Comparison of ENCODE assay signal across 8 cellular contexts in the genomic region with DNA sequence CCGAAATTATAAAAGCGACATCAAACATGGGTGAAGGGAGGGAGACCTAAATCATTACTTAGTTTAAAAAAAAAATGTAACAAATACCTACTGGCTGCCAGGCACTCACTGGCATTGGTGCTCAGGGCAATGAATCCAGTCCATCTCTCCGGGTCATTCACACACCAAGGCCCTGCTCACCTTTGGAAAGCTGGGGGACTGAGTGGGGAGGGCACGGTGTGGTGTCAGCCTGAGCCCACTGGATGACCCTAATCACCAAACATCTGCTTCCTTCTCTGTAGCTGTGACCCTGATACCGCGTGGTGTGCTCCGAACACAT. TPM values are rescaled to one million over a fixed set of nuclear protein-coding genes. Genes with fewer than 3 reads are reported as not detected.
DNase-seq lines count a peak whose midpoint lies in the region; ATAC-seq and TF ChIP-seq lines count a peak whose summit lies in the region.

No MANE protein-coding gene starts in this region.

- in situ Hi-C loops in KBM-7 (cut with MboI; ENCODE audit: low pct_unique_long_range_greater_than_20kb, low sequenced_read_pairs) = no loop called here

- ATAC-seq in HCT116 = peak; percentile 67
- ATAC-seq in right cardiac atrium = no peak
- no peak for ATAC-seq in HG02970 (IDR thresholded peaks at IDR 0.05; ENCODE audit: low FRiP score, unreplicated experiment)

- H3K79me2 ChIP-seq in HCT116 (ENCODE audit: insufficient read depth, low read length) = peaks cover 47% of the 10 kb centered on the region

- H3K36me3 ChIP-seq in HCT116 (ENCODE audit: control insufficient read depth in 1 of 2, insufficient read depth in 2 of 2, low read length in 2 of 2) (peaks cover 10 to 11% of the 10 kb centered on the region in 2 experiments), skeletal muscle tissue (ENCODE audit: control insufficient read depth in 3 of 3, insufficient read depth in 3 of 3, low read length in 3 of 3) (peaks cover 7 to 11% (median 11%) of the 10 kb centered on the region in 3 donors)

- no peaks in the 10 kb centered on the region for H3K27me3 ChIP-seq in HCT116 (ENCODE audit: insufficient read depth, low read length)
- H3K27me3 ChIP-seq in right cardiac atrium (ENCODE audit: control insufficient read depth, insufficient read depth) = no peaks in the 10 kb centered on the region
- H3K27me3 ChIP-seq in skeletal muscle tissue (ENCODE audit: control insufficient read depth in 3 of 3, insufficient read depth in 3 of 3, low read length in 3 of 3) = no peaks in the 10 kb centered on the region

- H3K4me3 ChIP-seq in HCT116 (replicated peaks in 1 of 2; ENCODE audit: low read depth in 1 of 2, low read length in 2 of 2) = peak overlapping the region; percentile 93 to 97
- H3K4me3 ChIP-seq in WI38 (ENCODE audit: low read depth, low read length) = peak overlapping the region; percentile 67
- H3K4me3 ChIP-seq in right cardiac atrium (ENCODE audit: low read length) = peak overlapping the region; percentile 64
- H3K4me3 ChIP-seq in skeletal muscle tissue (ENCODE audit: low read length in 3 of 3) = peak overlapping the region; percentile 89 to 96 (median 96)

- H3K9me2 ChIP-seq in HCT116 (ENCODE audit: insufficient read depth) = no peaks in the 10 kb centered on the region

- CTCF ChIA-PET in HCT116 (lab: Charles Lee) = no interaction called here

- H4K20me1 ChIP-seq in HCT116 (ENCODE audit: insufficient read depth) = no peaks in the 10 kb centered on the region

- BruUV-seq in HCT116 (replicated peaks; lab: Mats Ljungman, UMichigan) = no TSS peak

- peaks cover 0 to 10% of the 10 kb centered on the region in 2 experiments; a peak in 2 of 4 replicates for H3K4me1 ChIP-seq in HCT116 (ENCODE audit: control insufficient read depth in 1 of 2, insufficient read depth in 2 of 2, low read length in 2 of 2)
- H3K4me1 ChIP-seq in right cardiac atrium (ENCODE audit: control insufficient read depth, insufficient read depth, low read length) = no peaks in the 10 kb centered on the region
- peaks cover 15 to 19% (median 16%) of the 10 kb centered on the region in 3 donors for H3K4me1 ChIP-seq in skeletal muscle tissue (ENCODE audit: control insufficient read depth in 3 of 3, insufficient read depth in 3 of 3, low read length in 3 of 3)

- RAD21 ChIA-PET in HCT116 (lab: Charles Lee; ENCODE audit: low non-redundant PET in 1 of 2, low total read pairs in 2 of 2, uncharacterized antibody in 2 of 2, unreplicated experiment in 2 of 2) = no interaction called here

- no peak for TF ChIP-seq POLR2A in HCT116 (IDR thresholded peaks at IDR 0.05; ENCODE audit: borderline replicate concordance, extremely low read depth, insufficient read depth, insufficient read length)

- DNase-seq in HCT116 (ENCODE audit: low read depth, low spot score) (no peak), right cardiac atrium (no peak), KBM-7 (no peak), GM10266 (ENCODE audit: extremely low spot score) (no peak), NCI-H187 (lab: John Stamatoyannopoulos, UW) (no peak)

- H3K9ac ChIP-seq in HCT116 (ENCODE audit: low read length) (peak overlapping the region; percentile 90), skeletal muscle tissue (ENCODE audit: low read depth in 1 of 3, low read length in 3 of 3) (peak overlapping the region; percentile 83 to 96 (median 96))

- peak overlapping the region; percentile 3 for H2AFZ ChIP-seq in HCT116 (ENCODE audit: low read depth, low read length, poor library complexity, severe bottlenecking)

- POLR2A ChIA-PET in HCT116 (lab: Charles Lee) = no interaction called here

- H3K9me3 ChIP-seq in HCT116 (ENCODE audit: control insufficient read depth in 1 of 2, insufficient read depth in 1 of 2, low read depth in 1 of 2, low read length in 2 of 2) = no peaks in the 10 kb centered on the region
- H3K9me3 ChIP-seq in right cardiac atrium (ENCODE audit: control insufficient read depth, low read length) = no peaks in the 10 kb centered on the region
- H3K9me3 ChIP-seq in skeletal muscle tissue (ENCODE audit: control insufficient read depth in 3 of 3, low read length in 3 of 3) = no peaks in the 10 kb centered on the region

- no peak for TF ChIP-seq RAD21 in HCT116 (IDR thresholded peaks at IDR 0.05; ENCODE audit: low read depth)

- no peak for TF ChIP-seq CTCF in HCT116 (IDR thresholded peaks at IDR 0.05 in 2 of 3, conservative IDR thresholded peaks at IDR 0.05 in 1 of 3; ENCODE audit: borderline replicate concordance in 1 of 3, insufficient read depth in 1 of 3, low read depth in 2 of 3, low read length in 2 of 3)
- no peak for TF ChIP-seq CTCF in WI38 (IDR thresholded peaks at IDR 0.05; ENCODE audit: low read depth, low read length)
- TF ChIP-seq CTCF in GM10266 (IDR thresholded peaks at IDR 0.05; ENCODE audit: control insufficient read depth, insufficient read depth, low read depth, missing control alignments) = no peak

- WGBS in right cardiac atrium = 17% methylated on average over 7 of the region's 7 CpGs

- intact Hi-C loops in HCT116 (cut with micrococcal nuclease) (loop anchor here (2.0 kb wide), 1 partner anchor 31 kb away; the partner anchor contains the start of gene NBAS), right cardiac atrium (cut with DNase I) (no loop called here)

- peak overlapping the region; percentile 92 for H3K4me2 ChIP-seq in HCT116 (ENCODE audit: low read length)

- H3K27ac ChIP-seq in HCT116 (ENCODE audit: low read depth, low read length) (peak overlapping the region; percentile 88), right cardiac atrium (ENCODE audit: low read length) (peak overlapping the region; percentile 72), skeletal muscle tissue (ENCODE audit: low read depth, low read length) (peak overlapping the region; percentile 89)

TF ChIP-seq in HCT116, 20 proteins besides CTCF, POLR2A, EP300 and RAD21 (continues in another document):
- TF ChIP-seq SRF (IDR thresholded peaks at IDR 0.05; ENCODE audit: low read depth) = no peak
- no peak for TF ChIP-seq EZH2phosphoT487 (IDR thresholded peaks at IDR 0.05; ENCODE audit: borderline replicate concordance)
- TF ChIP-seq SIN3A (IDR thresholded peaks at IDR 0.05; ENCODE audit: low read depth) = no peak
- no peak for TF ChIP-seq POLR2AphosphoS5 (IDR thresholded peaks at IDR 0.05; ENCODE audit: low read depth, low read length)
- TF ChIP-seq ZNF274 (IDR thresholded peaks at IDR 0.05; ENCODE audit: low read depth, low read length) = no peak
- TF ChIP-seq ELF1 (IDR thresholded peaks at IDR 0.05; ENCODE audit: borderline replicate concordance, low read depth) = no peak
- no peak for TF ChIP-seq ZFX (IDR thresholded peaks at IDR 0.05)
- TF ChIP-seq YY1 (IDR thresholded peaks at IDR 0.05; ENCODE audit: extremely low read depth, insufficient replicate concordance, low read depth, low read length) = no peak
- TF ChIP-seq JUND (IDR thresholded peaks at IDR 0.05) = no peak
- no peak for TF ChIP-seq SP1 (IDR thresholded peaks at IDR 0.05; ENCODE audit: low read depth)
- no peak for TF ChIP-seq CBX3 (IDR thresholded peaks at IDR 0.05; ENCODE audit: low read depth)
- TF ChIP-seq FOSL1 (IDR thresholded peaks at IDR 0.05; ENCODE audit: low read depth) = no peak
- TF ChIP-seq, protein P1, sequence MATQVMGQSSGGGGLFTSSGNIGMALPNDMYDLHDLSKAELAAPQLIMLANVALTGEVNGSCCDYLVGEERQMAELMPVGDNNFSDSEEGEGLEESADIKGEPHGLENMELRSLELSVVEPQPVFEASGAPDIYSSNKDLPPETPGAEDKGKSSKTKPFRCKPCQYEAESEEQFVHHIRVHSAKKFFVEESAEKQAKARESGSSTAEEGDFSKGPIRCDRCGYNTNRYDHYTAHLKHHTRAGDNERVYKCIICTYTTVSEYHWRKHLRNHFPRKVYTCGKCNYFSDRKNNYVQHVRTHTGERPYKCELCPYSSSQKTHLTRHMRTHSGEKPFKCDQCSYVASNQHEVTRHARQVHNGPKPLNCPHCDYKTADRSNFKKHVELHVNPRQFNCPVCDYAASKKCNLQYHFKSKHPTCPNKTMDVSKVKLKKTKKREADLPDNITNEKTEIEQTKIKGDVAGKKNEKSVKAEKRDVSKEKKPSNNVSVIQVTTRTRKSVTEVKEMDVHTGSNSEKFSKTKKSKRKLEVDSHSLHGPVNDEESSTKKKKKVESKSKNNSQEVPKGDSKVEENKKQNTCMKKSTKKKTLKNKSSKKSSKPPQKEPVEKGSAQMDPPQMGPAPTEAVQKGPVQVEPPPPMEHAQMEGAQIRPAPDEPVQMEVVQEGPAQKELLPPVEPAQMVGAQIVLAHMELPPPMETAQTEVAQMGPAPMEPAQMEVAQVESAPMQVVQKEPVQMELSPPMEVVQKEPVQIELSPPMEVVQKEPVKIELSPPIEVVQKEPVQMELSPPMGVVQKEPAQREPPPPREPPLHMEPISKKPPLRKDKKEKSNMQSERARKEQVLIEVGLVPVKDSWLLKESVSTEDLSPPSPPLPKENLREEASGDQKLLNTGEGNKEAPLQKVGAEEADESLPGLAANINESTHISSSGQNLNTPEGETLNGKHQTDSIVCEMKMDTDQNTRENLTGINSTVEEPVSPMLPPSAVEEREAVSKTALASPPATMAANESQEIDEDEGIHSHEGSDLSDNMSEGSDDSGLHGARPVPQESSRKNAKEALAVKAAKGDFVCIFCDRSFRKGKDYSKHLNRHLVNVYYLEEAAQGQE (IDR thresholded peaks at IDR 0.05; ENCODE audit: low read depth) = no peak
- no peak for TF ChIP-seq MAX (IDR thresholded peaks at IDR 0.05)

RNA-seq across cellular contexts. Expression of gene DDX1, which starts 0.3 kb away (rescaled TPM):
- total RNA-seq in HCT116 (2021; ENCODE audit: unreplicated experiment) (117 TPM), right cardiac atrium (100 to 1,000 TPM; 109 to 136 (median 113) TPM), skeletal muscle tissue (105 TPM)
- polyA plus RNA-seq in HCT116 (2012) = 48.1 and 65.6 TPM in 2 replicates
- 117 TPM for polyA plus RNA-seq in right cardiac atrium

RNA-seq across cellular contexts. Expression of gene NBAS, which starts 30.2 kb away (rescaled TPM):
- 32.8 TPM for total RNA-seq in HCT116 (2021; ENCODE audit: unreplicated experiment)
- polyA plus RNA-seq in HCT116 (2012) = 26.0 and 26.6 TPM in 2 replicates
- 10 to 100 TPM; 50.0 to 59.4 (median 53.4) TPM for total RNA-seq in right cardiac atrium
- polyA plus RNA-seq in right cardiac atrium = 22.4 TPM
- 126 TPM for total RNA-seq in skeletal muscle tissue
